ENCODE assay signal across 1 cellular context in genomic region chr6:142521791-142522190, GRCh38.
TF ChIP-seq lines count a peak whose summit lies in the region.

No MANE protein-coding gene starts in this region.

TF ChIP-seq in H1, 55 proteins besides CTCF, POLR2A, EP300 and RAD21:
- TF ChIP-seq ZNF274 (IDR thresholded peaks at IDR 0.05; ENCODE audit: borderline replicate concordance, extremely low read depth, low read length) (no peak), HDAC2 (IDR thresholded peaks at IDR 0.05; ENCODE audit: borderline replicate concordance in 1 of 2, low read depth in 2 of 2, low read length in 2 of 2) (no peak), RBBP5 (IDR thresholded peaks at IDR 0.05; ENCODE audit: borderline replicate concordance, low read depth, low read length) (no peak), TBP (IDR thresholded peaks at IDR 0.05; ENCODE audit: low read depth, low read length) (no peak), SRF (IDR thresholded peaks at IDR 0.05; ENCODE audit: low read depth, low read length) (no peak), KDM4A (IDR thresholded peaks at IDR 0.05; ENCODE audit: low read depth, low read length, severe bottlenecking) (no peak), SIN3A (conservative IDR thresholded peaks at IDR 0.05 in 1 of 2, IDR thresholded peaks at IDR 0.05 in 1 of 2; ENCODE audit: low read depth in 1 of 2, low read length in 2 of 2) (no peak), SIX5 (IDR thresholded peaks at IDR 0.05; ENCODE audit: low read depth, low read length) (no peak), CHD2 (IDR thresholded peaks at IDR 0.05; ENCODE audit: low read length) (no peak), E2F6 (IDR thresholded peaks at IDR 0.05) (no peak), BCL11A (IDR thresholded peaks at IDR 0.05; ENCODE audit: low read depth in 2 of 2, low read length in 2 of 2) (no peak), TEAD4 (IDR thresholded peaks at IDR 0.05; ENCODE audit: low read depth, low read length) (no peak), YY1 (IDR thresholded peaks at IDR 0.05; ENCODE audit: low read depth, low read length) (no peak), TAF7 (optimal IDR thresholded peaks at IDR 0.05; ENCODE audit: borderline replicate concordance, low read depth, low read length) (no peak)
